Comparison of ENCODE assay signal across 16 cellular contexts in the genomic region with DNA sequence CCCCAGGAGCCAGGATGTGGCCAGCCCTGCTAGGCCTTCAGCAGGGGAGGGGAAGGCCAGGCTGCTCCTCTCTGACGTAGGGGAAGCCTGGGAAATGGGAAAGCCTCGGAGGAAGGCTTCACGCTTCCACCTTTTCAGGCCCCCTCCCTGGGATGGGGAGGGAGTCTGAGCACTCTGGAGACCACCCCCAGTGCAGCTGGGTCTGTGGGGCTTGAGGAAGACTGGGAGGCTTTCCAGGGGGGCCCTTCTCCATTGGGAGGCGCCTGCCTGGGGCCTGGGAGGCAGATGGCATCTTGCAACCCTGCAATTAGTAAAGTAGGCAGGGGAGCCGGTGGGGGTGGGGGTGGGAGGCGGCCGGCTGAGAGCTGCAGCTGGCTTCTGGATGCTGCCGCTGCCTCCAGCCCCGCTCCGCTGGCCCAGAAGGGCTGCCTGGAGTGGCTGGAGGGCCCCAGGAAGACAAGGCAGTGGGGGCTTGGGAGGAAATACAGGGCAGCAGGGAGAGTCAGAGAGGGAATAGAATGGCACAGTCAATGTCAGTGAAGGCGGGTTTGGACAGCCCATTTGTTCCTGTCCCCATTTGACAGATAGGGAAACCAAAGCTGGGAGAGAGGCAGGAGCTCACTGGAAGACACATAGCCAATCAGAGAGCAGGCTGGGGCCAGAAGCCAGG. TPM values are rescaled to one million over a fixed set of nuclear protein-coding genes. Genes with fewer than 3 reads are reported as not detected.
DNase-seq lines count a peak whose midpoint lies in the region; ATAC-seq and TF ChIP-seq lines count a peak whose summit lies in the region.
"Had no signal": no experiment of that assay in that cellular context is flagged by ENCODE, and none has a peak within 500 bp of the region (broad histone marks: within the 10 kb centered on the region; RNA-seq: fewer than 3 reads in every experiment).

No MANE protein-coding gene starts in this region.

- 0 out of 22 replicates have a peak, but pooled peaks cover 0 to 2% (median 0%) of the 10 kb centered on the region in 11 experiments for H3K27me3 ChIP-seq in BLaER1 treated with 17β-estradiol and CSF1 and Interleukin-3, amounts not matched to agents 10 nM and 100 nM
- H3K27me3 ChIP-seq in HUES6 (ENCODE audit: control insufficient read depth, insufficient read depth, low read length), result no peaks in the 10 kb centered on the region
- no peaks in the 10 kb centered on the region for H3K27me3 ChIP-seq in right lobe of liver
- H3K27me3 ChIP-seq in dorsolateral prefrontal cortex, result no peaks in the 10 kb centered on the region
- H3K27me3 ChIP-seq: brain microvascular endothelial cell, vagina had no signal

- H3K9me3 ChIP-seq in BLaER1 treated with 17β-estradiol and CSF1 and Interleukin-3, amounts not matched to agents 10 nM and 100 nM (replicated peaks in 1 of 11), result no peaks in the 10 kb centered on the region
- H3K9me3 ChIP-seq in HUES6 (ENCODE audit: control insufficient read depth, insufficient read depth, low read depth, low read length) (no peaks in the 10 kb centered on the region), right lobe of liver (no peaks in the 10 kb centered on the region), mucosa of descending colon (no peaks in the 10 kb centered on the region)
- H3K9me3 ChIP-seq: prostate gland, vagina had no signal

- H3K36me3 ChIP-seq in BLaER1 treated with 17β-estradiol and CSF1 and Interleukin-3, amounts not matched to agents 10 nM and 100 nM, result peaks cover 0 to 11% (median 6%) of the 10 kb centered on the region in 11 experiments; a peak in 8 of 22 replicates
- H3K36me3 ChIP-seq in HUES6 (ENCODE audit: control insufficient read depth, insufficient read depth, low read length), result no peaks in the 10 kb centered on the region
- no peaks in the 10 kb centered on the region for H3K36me3 ChIP-seq in right lobe of liver
- H3K36me3 ChIP-seq in mucosa of descending colon (ENCODE audit: low read depth), result no peaks in the 10 kb centered on the region
- H3K36me3 ChIP-seq: brain microvascular endothelial cell, prostate gland, vagina had no signal

- DNase-seq in NCI-H524 treated with DMSO at 0.1 percent for 48 hours (lab: John Stamatoyannopoulos, UW), result peak; percentile 65
- DNase-seq in right lobe of liver, result peak in 1 of 3 donors; percentile 40
- no peak for DNase-seq in NK-92 (lab: John Stamatoyannopoulos, UW; ENCODE audit: unreplicated experiment)
- no peak for DNase-seq in mucosa of descending colon
- no peak for DNase-seq in GM19240 (ENCODE audit: insufficient read length, low spot score)
- DNase-seq in dorsolateral prefrontal cortex, result no peak
- DNase-seq: activated CD4-positive, alpha-beta T cell treated with anti-CD3 and anti-CD28 coated beads, Interleukin-2, amount 50 U/mL, for 4 hours; activated T-cell treated with anti-CD3 and anti-CD28 coated beads, Interleukin-2, amount 50 U/mL, for 1 hour; brain microvascular endothelial cell; DND-41; left colon; PC-9 had no signal

- intact Hi-C loops in right lobe of liver (cut with DNase I), result no loop called here
- intact Hi-C loops in mucosa of descending colon (cut with DNase I, micrococcal nuclease), result no loop called here
- intact Hi-C loops in dorsolateral prefrontal cortex (cut with DNase I), result no loop called here

- 64% methylated on average over 3 of the region's 11 CpGs for WGBS in right lobe of liver (ENCODE audit: insufficient coverage, low coverage, low lambda C conversion rate, missing lambda C conversion rate)

- ATAC-seq in right lobe of liver (peak in 3 of 4 donors; percentile 10 to 44 (median 28)), mucosa of descending colon (no peak)
- ATAC-seq: left colon had no signal

- H3K27ac ChIP-seq in BLaER1 treated with 17β-estradiol and CSF1 and Interleukin-3, amounts not matched to agents 10 nM and 100 nM, result no peak overlapping the region
- H3K27ac ChIP-seq in HUES6 (ENCODE audit: low read depth, low read length), result peak overlapping the region; percentile 46; the same call in 1 of the 2 replicates
- no peak overlapping the region for H3K27ac ChIP-seq in right lobe of liver
- no peak overlapping the region for H3K27ac ChIP-seq in dorsolateral prefrontal cortex
- H3K27ac ChIP-seq: brain microvascular endothelial cell, PC-9, prostate gland, vagina had no signal

- H4K20me1 ChIP-seq in BLaER1 treated with 17β-estradiol and CSF1 and Interleukin-3, amounts not matched to agents 10 nM and 100 nM, result peaks cover 0 to 7% (median 0%) of the 10 kb centered on the region in 11 experiments; a peak in 1 of 22 replicates

- TF ChIP-seq CTCF in right lobe of liver (IDR thresholded peaks at IDR 0.05) (no peak), mucosa of descending colon (IDR thresholded peaks at IDR 0.05) (no peak), dorsolateral prefrontal cortex (IDR thresholded peaks at IDR 0.05 in 54 of 56, conservative IDR thresholded peaks at IDR 0.05 in 2 of 56; ENCODE audit: low read depth in 1 of 56, partially characterized antibody in 56 of 56) (no peak)

- H3K9ac ChIP-seq in BLaER1 treated with 17β-estradiol and CSF1 and Interleukin-3, amounts not matched to agents 10 nM and 100 nM, result no peak overlapping the region
- peak overlapping the region; percentile 36 for H3K9ac ChIP-seq in HUES6 (ENCODE audit: low read length)

- H3K4me1 ChIP-seq in BLaER1 treated with 17β-estradiol and CSF1 and Interleukin-3, amounts not matched to agents 10 nM and 100 nM, result peaks cover 22 to 61% (median 49%) of the 10 kb centered on the region in 10 experiments
- H3K4me1 ChIP-seq in HUES6 (ENCODE audit: control insufficient read depth, insufficient read depth, low read length) (peaks cover 32% of the 10 kb centered on the region; the same call in 1 of the 2 replicates), right lobe of liver (peaks cover 0 to 5% (median 0%) of the 10 kb centered on the region in 4 donors), mucosa of descending colon (ENCODE audit: low read depth) (no peaks in the 10 kb centered on the region)
- H3K4me1 ChIP-seq: prostate gland had no signal

- no peak for TF ChIP-seq POLR2A in right lobe of liver (IDR thresholded peaks at IDR 0.05)

- peak overlapping the region in 10 of 11 experiments; percentile 15 to 63 (median 50); a peak in 17 of 22 replicates for H3K4me2 ChIP-seq in BLaER1 treated with 17β-estradiol and CSF1 and Interleukin-3, amounts not matched to agents 10 nM and 100 nM
- H3K4me2 ChIP-seq: PC-9 had no signal

- H3K4me3 ChIP-seq in BLaER1 treated with 17β-estradiol and CSF1 and Interleukin-3, amounts not matched to agents 10 nM and 100 nM, result no peak overlapping the region
- H3K4me3 ChIP-seq in HUES6 (ENCODE audit: low read depth, low read length) (no peak overlapping the region), right lobe of liver (no peak overlapping the region), mucosa of descending colon (no peak overlapping the region), dorsolateral prefrontal cortex (no peak overlapping the region)
- H3K4me3 ChIP-seq: PC-9, prostate gland, vagina had no signal

RNA-seq across cellular contexts. Expression of a gene that starts 21.3 kb away (rescaled TPM):
- 10 to 100 TPM; 20.0 to 62.1 (median 36.7) TPM for total RNA-seq in right lobe of liver
- total RNA-seq in mucosa of descending colon, result 100 to 1,000 TPM in 2 of 3 donors, 10 to 100 TPM in 1; 68.4 to 143 (median 101) TPM
- total RNA-seq in dorsolateral prefrontal cortex, result 10 to 100 TPM in 115 of 120 experiments, 1 to 10 TPM in 5; 7.1 to 30.2 (median 17.6) TPM

RNA-seq across cellular contexts. Expression of a gene that starts 28.8 kb away (rescaled TPM):
- total RNA-seq in right lobe of liver (1 to 10 TPM in 5 of 6 experiments, under 1 TPM in 1; 0.97 to 1.9 (median 1.2) TPM), mucosa of descending colon (10 to 100 TPM in 1 of 3 donors, 1 to 10 TPM in 2; 1.2 to 16.2 (median 2.5) TPM), dorsolateral prefrontal cortex (1 to 10 TPM in 105 of 120 experiments, under 1 TPM in 15; 0.24 to 5.5 (median 1.8) TPM)

RNA-seq across cellular contexts. Expression of a gene that starts 34.9 kb away (rescaled TPM):
- total RNA-seq in right lobe of liver (under 1 TPM in 4 of 6 experiments, not detected in 2; 0.09 to 0.54 (median 0.18) TPM), mucosa of descending colon (1 to 10 TPM in 2 of 3 donors, under 1 TPM in 1; 0.51 to 1.6 (median 1.1) TPM), dorsolateral prefrontal cortex (1 to 10 TPM in 28 of 120 experiments, under 1 TPM in 86, not detected in 6; 0.17 to 2.1 (median 0.69) TPM)
- total RNA-seq: PC-9 had no signal

RNA-seq across cellular contexts. Expression of a gene that starts 45.1 kb away (rescaled TPM):
- 10 to 100 TPM; 27.7 to 70.2 (median 35.4) TPM for total RNA-seq in right lobe of liver
- total RNA-seq in mucosa of descending colon, result 10 to 100 TPM; 50.0 to 51.3 (median 51.0) TPM
- total RNA-seq in dorsolateral prefrontal cortex, result 10 to 100 TPM; 47.5 to 83.3 (median 64.4) TPM
